8 cellular contexts compared by ENCODE assay signal in the genomic region with DNA sequence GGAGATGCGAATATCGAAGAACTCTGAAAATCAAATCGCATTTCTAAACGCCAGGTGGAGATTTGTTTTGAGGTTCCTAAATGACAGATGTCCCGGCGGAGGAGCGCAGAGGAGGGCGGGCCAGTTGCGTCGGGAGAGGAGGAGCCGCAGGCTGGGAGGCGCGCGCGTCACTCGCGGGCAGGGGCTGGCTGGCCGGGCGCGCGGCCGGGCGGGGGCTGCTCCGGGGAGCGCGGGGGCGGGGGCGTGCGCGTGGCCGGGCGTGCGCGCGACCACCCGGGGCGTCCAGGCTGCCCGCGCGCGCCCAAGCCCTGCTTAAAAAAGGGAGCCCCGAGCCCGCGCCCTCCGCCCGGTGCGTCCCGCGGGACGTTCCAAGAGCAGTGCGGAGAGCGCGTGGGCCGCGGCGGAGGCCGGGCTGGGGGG. TPM values are rescaled to one million over a fixed set of nuclear protein-coding genes. Genes with fewer than 3 reads are reported as not detected.
DNase-seq lines count a peak whose midpoint lies in the region; ATAC-seq and TF ChIP-seq lines count a peak whose summit lies in the region.

No MANE protein-coding gene starts in this region.

- H3K4me3 ChIP-seq in right lobe of liver: peak overlapping the region; percentile 63 to 66 (median 65)

- peak; percentile 53 for TF ChIP-seq POLR2A in GM19099 (IDR thresholded peaks at IDR 0.05; ENCODE audit: extremely low read depth, insufficient read length, low read depth)
- no peak for TF ChIP-seq POLR2A in right lobe of liver (IDR thresholded peaks at IDR 0.05)

- intact Hi-C loops in right lobe of liver (cut with DNase I): no loop called here

- peak; percentile 56 for ATAC-seq in HG03378 (IDR thresholded peaks at IDR 0.05; ENCODE audit: unreplicated experiment)
- peak; percentile 86 to 93 (median 91) for ATAC-seq in right lobe of liver

- peak overlapping the region; percentile 74 to 97 (median 87) for H3K27ac ChIP-seq in right lobe of liver

- H3K4me1 ChIP-seq in right lobe of liver: peaks cover 0 to 9% (median 0%) of the 10 kb centered on the region in 4 donors

- DNase-seq in Ammon's horn (ENCODE audit: low spot score) (peak; percentile 95), NCI-H526 treated with DMSO at 0.1 percent for 48 hours (lab: John Stamatoyannopoulos, UW) (peak; percentile 39), dermis blood vessel endothelial cell (peak; percentile 87), right lobe of liver (peak; percentile 89 to 93 (median 91))
- DNase-seq in activated CD4-positive, alpha-beta T cell treated with anti-CD3 and anti-CD28 coated beads, Interleukin-2, amount 50 U/mL, for 4 hours: peak; percentile 63 to 64
- DNase-seq in stimulated activated CD4-positive, alpha-beta T cell treated with anti-CD3 and anti-CD28 coated beads, Interleukin-4, amount 100 ng/mL, for 4 hours: peak; percentile 67 to 79

- no peaks in the 10 kb centered on the region for H3K9me3 ChIP-seq in right lobe of liver

- TF ChIP-seq CTCF in right lobe of liver (IDR thresholded peaks at IDR 0.05): peak in 3 of 4 donors; percentile 13 to 25 (median 16)

- no peaks in the 10 kb centered on the region for H3K36me3 ChIP-seq in right lobe of liver

- no peaks in the 10 kb centered on the region for H3K27me3 ChIP-seq in right lobe of liver

- 0% methylated on average over 2 of the region's 57 CpGs for WGBS in right lobe of liver (ENCODE audit: insufficient coverage, low coverage, low lambda C conversion rate, missing lambda C conversion rate)

RNA-seq across cellular contexts. Expression of gene H3-3A, which starts 47.3 kb away (rescaled TPM):
- total RNA-seq in dermis blood vessel endothelial cell (205 and 269 TPM in 2 replicates), right lobe of liver (100 to 1,000 TPM; 132 to 185 (median 156) TPM)

Comparison
In these comparisons a context has a peak if more than half of its experiments do, and no peak if none do; other contexts are left out.
1. Peak in every context shown above with its lines: DNase-seq, ATAC-seq, H3K4me3 ChIP-seq and H3K27ac ChIP-seq.
2. DNase-seq: peak in every context shown above with its lines; median percentile 95 in Ammon's horn; 91 in right lobe of liver; 87 in dermis blood vessel endothelial cell; 73 in stimulated activated CD4-positive, alpha-beta T cell treated with anti-CD3 and anti-CD28 coated beads, Interleukin-4, amount 100 ng/mL, for 4 hours; 64 in activated CD4-positive, alpha-beta T cell treated with anti-CD3 and anti-CD28 coated beads, Interleukin-2, amount 50 U/mL, for 4 hours; 39 in NCI-H526 treated with DMSO at 0.1 percent for 48 hours.